In the genomic region with DNA sequence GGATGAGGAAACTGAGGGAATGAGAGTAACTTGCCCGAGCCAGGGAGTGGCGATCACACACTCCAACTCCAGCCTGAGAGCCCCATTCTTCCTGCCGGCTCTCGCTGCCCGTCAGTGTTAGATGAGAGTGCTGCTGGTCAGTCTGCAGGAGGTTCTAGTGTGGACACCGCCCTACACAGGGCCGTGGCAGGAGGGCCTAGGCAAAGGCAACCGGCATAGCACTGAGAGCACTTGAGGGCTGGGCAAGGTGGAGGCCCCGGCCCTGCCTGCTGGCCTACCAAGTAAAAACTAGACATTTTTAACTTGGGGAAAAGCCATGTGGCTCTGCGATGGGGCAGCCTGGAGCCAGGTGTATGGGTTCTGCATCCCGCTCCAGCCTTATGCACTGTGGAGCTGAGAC, we compare ENCODE assay signal across 12 cellular contexts.
DNase-seq lines count a peak whose midpoint lies in the region; ATAC-seq and TF ChIP-seq lines count a peak whose summit lies in the region.
"Had no signal": no experiment of that assay in that cellular context is flagged by ENCODE, and none has a peak within 500 bp of the region (broad histone marks: within the 10 kb centered on the region; RNA-seq: fewer than 3 reads in every experiment).

No MANE protein-coding gene starts in this region.

- intact Hi-C loops in left ventricle myocardium superior (cut with micrococcal nuclease), result loop anchor here (2.0 kb wide), 1 partner anchor 165 kb away; no protein-coding TSS in a partner anchor

- peaks cover 16% of the 10 kb centered on the region for H3K4me1 Mint-ChIP-seq in T-helper 17 cell

- peaks cover 3% of the 10 kb centered on the region for H3K36me3 Mint-ChIP-seq in T-helper 17 cell (ENCODE audit: low read depth)

- H3K4me1 ChIP-seq in right atrium auricular region, result peaks cover 0 to 16% of the 10 kb centered on the region in 2 donors
- H3K4me1 ChIP-seq: HAP-1 had no signal

- no peak overlapping the region for H3K4me3 ChIP-seq in right atrium auricular region
- H3K4me3 ChIP-seq: HAP-1 had no signal

- H3K36me3 ChIP-seq in right atrium auricular region, result peaks cover 40% of the 10 kb centered on the region

- H3K9me3 ChIP-seq in right atrium auricular region, result no peaks in the 10 kb centered on the region
- no peaks in the 10 kb centered on the region for H3K9me3 ChIP-seq in T-helper 17 cell (ENCODE audit: control insufficient read depth, low read length, poor library complexity, severe bottlenecking)
- H3K9me3 ChIP-seq: HAP-1, neutrophil had no signal

- TF ChIP-seq CTCF in right atrium auricular region (IDR thresholded peaks at IDR 0.05), result no peak

- H3K27ac ChIP-seq in right atrium auricular region, result no peak overlapping the region
- H3K27ac ChIP-seq: brain microvascular endothelial cell had no signal

- H3K27me3 Mint-ChIP-seq in T-helper 17 cell, result no peaks in the 10 kb centered on the region

- DNase-seq in left ventricle myocardium superior (peak; percentile 23), right atrium auricular region (ENCODE audit: low spot score) (no peak), T-helper 17 cell (no peak), mesenteric fat pad (ENCODE audit: low spot score) (peak; percentile 77)
- DNase-seq in activated CD4-positive, CD25-positive, alpha-beta regulatory T cell treated with anti-CD3 and anti-CD28 coated beads, Interleukin-2, amount 50 U/mL, for 72 hours, result no peak
- DNase-seq: NK-92 treated with Interleukin-12 subunit alpha and Interleukin-12 subunit beta, amount 100 ng/mL, for 24 hours; SIG-M5 had no signal

- ATAC-seq in left ventricle myocardium superior (no peak), T-helper 17 cell (no peak), HG02938 (IDR thresholded peaks at IDR 0.05; ENCODE audit: unreplicated experiment) (no peak), HG02571 (IDR thresholded peaks at IDR 0.05; ENCODE audit: unreplicated experiment) (no peak)

- H3K4me3 Mint-ChIP-seq in T-helper 17 cell, result no peak overlapping the region

- H3K27ac Mint-ChIP-seq in T-helper 17 cell, result peak overlapping the region; percentile 78

- no peaks in the 10 kb centered on the region for H3K27me3 ChIP-seq in right atrium auricular region
- H3K27me3 ChIP-seq: brain microvascular endothelial cell, neutrophil had no signal

Comparison
In these comparisons a context has a peak if more than half of its experiments do, and no peak if none do; other contexts are left out.
1. DNase-seq: peak in left ventricle myocardium superior (single experiment) and mesenteric fat pad (single experiment); none in right atrium auricular region (single experiment), T-helper 17 cell (0 of 3) and activated CD4-positive, CD25-positive, alpha-beta regulatory T cell treated with anti-CD3 and anti-CD28 coated beads, Interleukin-2, amount 50 U/mL, for 72 hours (single experiment).